ENCODE assay signal across 8 cellular contexts in the genomic region with DNA sequence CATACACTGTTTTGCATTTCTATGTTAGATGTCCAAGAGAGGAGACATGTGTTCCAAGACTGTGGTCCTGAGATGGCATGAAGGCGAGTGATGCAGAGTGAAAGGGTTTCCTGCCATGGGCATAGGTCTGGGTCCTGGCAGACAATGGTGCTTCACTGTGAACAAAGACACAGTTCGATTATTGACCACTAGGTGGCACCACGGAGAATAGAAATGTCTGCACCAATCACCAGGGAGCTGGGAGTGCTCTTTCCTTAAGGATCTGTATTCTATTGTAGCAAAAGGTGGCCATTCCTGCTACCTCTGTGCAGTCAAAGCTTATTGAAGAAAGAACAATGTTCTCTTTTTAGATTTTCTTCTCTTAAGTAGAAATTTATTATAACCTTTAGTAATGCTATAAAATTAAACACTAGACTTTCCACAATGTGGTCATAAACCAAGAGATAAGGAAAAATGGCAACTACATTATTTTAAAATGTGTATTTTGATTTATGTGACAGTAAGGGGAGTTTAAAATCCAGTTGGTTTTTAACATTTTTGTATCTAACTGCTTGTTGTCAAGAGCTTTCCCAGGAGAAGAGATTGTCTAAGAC.
DNase-seq lines count a peak whose midpoint lies in the region; ATAC-seq and TF ChIP-seq lines count a peak whose summit lies in the region.

No MANE protein-coding gene starts in this region.

- no peak overlapping the region for H2BK120ac ChIP-seq in mesendoderm (ENCODE audit: low read depth, low read length)

- H3K23ac ChIP-seq in mesendoderm (ENCODE audit: low read length) = no peak overlapping the region

- peaks cover 0 to 42% of the 10 kb centered on the region in 2 experiments; a peak in 2 of 4 replicates for H3K9me3 ChIP-seq in HCT116 (ENCODE audit: control insufficient read depth in 1 of 2, insufficient read depth in 1 of 2, low read depth in 1 of 2, low read length in 2 of 2)

- H3K27me3 ChIP-seq in HCT116 (ENCODE audit: insufficient read depth, low read length) (no peaks in the 10 kb centered on the region), mesendoderm (ENCODE audit: insufficient read depth, low read length, poor library complexity) (no peaks in the 10 kb centered on the region)

- no peak overlapping the region for H3K27ac ChIP-seq in HCT116 (ENCODE audit: low read depth, low read length)
- no peak overlapping the region for H3K27ac ChIP-seq in mesendoderm (ENCODE audit: low read depth, low read length)

- TF ChIP-seq POLR2A in HCT116 (IDR thresholded peaks at IDR 0.05; ENCODE audit: borderline replicate concordance, extremely low read depth, insufficient read depth, insufficient read length) (no peak), GM18505 (IDR thresholded peaks at IDR 0.05; ENCODE audit: borderline replicate concordance, extremely low read depth, insufficient read depth, insufficient read length) (no peak)

- TF ChIP-seq RAD21 in HCT116 (IDR thresholded peaks at IDR 0.05; ENCODE audit: low read depth) = no peak

- no peak overlapping the region for H4K8ac ChIP-seq in mesendoderm (ENCODE audit: low read depth, low read length)

- H3K56ac ChIP-seq in mesendoderm (ENCODE audit: low read length) = no peak overlapping the region

- no peaks in the 10 kb centered on the region for H4K20me1 ChIP-seq in HCT116 (ENCODE audit: insufficient read depth)

- ATAC-seq in HCT116 (peak; percentile 40; the same call in 1 of the 2 replicates), GM18505 (IDR thresholded peaks at IDR 0.05; ENCODE audit: unreplicated experiment) (no peak), HG02870 (IDR thresholded peaks at IDR 0.05; ENCODE audit: unreplicated experiment) (no peak)

- POLR2A ChIA-PET in HCT116 (lab: Charles Lee) = no interaction called here

- H2BK15ac ChIP-seq in mesendoderm (replicated peaks; ENCODE audit: low read depth) = no peak overlapping the region

- H3K9ac ChIP-seq in HCT116 (ENCODE audit: low read length) = no peak overlapping the region
- H3K9ac ChIP-seq in mesendoderm (ENCODE audit: low read length) = no peak overlapping the region

- H3K79me2 ChIP-seq in HCT116 (ENCODE audit: insufficient read depth, low read length) = no peaks in the 10 kb centered on the region
- no peaks in the 10 kb centered on the region for H3K79me2 ChIP-seq in mesendoderm (ENCODE audit: control insufficient read depth, insufficient read depth, low read length)

- no peaks in the 10 kb centered on the region for H3K9me2 ChIP-seq in HCT116 (ENCODE audit: insufficient read depth)

- intact Hi-C loops in HCT116 (cut with micrococcal nuclease) = no loop called here

- no peaks in the 10 kb centered on the region for H3K36me3 ChIP-seq in HCT116 (ENCODE audit: control insufficient read depth in 1 of 2, insufficient read depth in 2 of 2, low read length in 2 of 2)
- no peaks in the 10 kb centered on the region for H3K36me3 ChIP-seq in mesendoderm (ENCODE audit: control insufficient read depth, insufficient read depth, low read length)

- whole genome bisulfite sequencing in mesendoderm (ENCODE audit: extremely low coverage, insufficient coverage, low lambda C conversion rate) = no CpG with 5 or more reads among the region's 3 CpGs

- no peaks in the 10 kb centered on the region for H3K79me1 ChIP-seq in mesendoderm (ENCODE audit: low read length)

- TF ChIP-seq CTCF in HCT116 (IDR thresholded peaks at IDR 0.05 in 2 of 3, conservative IDR thresholded peaks at IDR 0.05 in 1 of 3; ENCODE audit: borderline replicate concordance in 1 of 3, insufficient read depth in 1 of 3, low read depth in 2 of 3, low read length in 2 of 3) = peak in 2 of 3 experiments; percentile 40 to 55; a peak in 4 of 6 replicates
- TF ChIP-seq CTCF in chondrocyte (IDR thresholded peaks at IDR 0.05) = peak; percentile 81

- no peaks in the 10 kb centered on the region for H3K4me1 ChIP-seq in HCT116 (ENCODE audit: control insufficient read depth in 1 of 2, insufficient read depth in 2 of 2, low read length in 2 of 2)
- H3K4me1 ChIP-seq in mesendoderm (ENCODE audit: control insufficient read depth, low read depth, low read length) = no peaks in the 10 kb centered on the region

- H2BK5ac ChIP-seq in mesendoderm (ENCODE audit: low read length) = no peak overlapping the region

- H3K4me2 ChIP-seq in HCT116 (ENCODE audit: low read length) (no peak overlapping the region), mesendoderm (ENCODE audit: low read length) (no peak overlapping the region)

- H3K18ac ChIP-seq in mesendoderm (ENCODE audit: low read length) = no peak overlapping the region

- no peak overlapping the region for H3K4me3 ChIP-seq in HCT116 (replicated peaks in 1 of 2; ENCODE audit: low read depth in 1 of 2, low read length in 2 of 2)
- no peak overlapping the region for H3K4me3 ChIP-seq in mesendoderm (ENCODE audit: low read length)

- DNase-seq in NCI-H2196 (lab: John Stamatoyannopoulos, UW; ENCODE audit: unreplicated experiment) (peak; percentile 31), NCI-H2196 treated with DMSO at 0.1 percent for 48 hours (lab: John Stamatoyannopoulos, UW; ENCODE audit: unreplicated experiment) (no peak), HCT116 (ENCODE audit: low read depth, low spot score) (peak; percentile 0), NCI-H774 (lab: John Stamatoyannopoulos, UW) (peak; percentile 31), chondrocyte (ENCODE audit: low spot score) (no peak), mesendoderm (peak; percentile 82)

- RAD21 ChIA-PET in HCT116 (lab: Charles Lee; ENCODE audit: low non-redundant PET in 1 of 2, low total read pairs in 2 of 2, uncharacterized antibody in 2 of 2, unreplicated experiment in 2 of 2) = no interaction called here

- no peak overlapping the region for H4K5ac ChIP-seq in mesendoderm (ENCODE audit: low read length)

- H3K4me1 Mint-ChIP-seq in chondrocyte (ENCODE audit: low read depth) = peaks cover 4% of the 10 kb centered on the region

- H3K4ac ChIP-seq in mesendoderm (ENCODE audit: low read depth, low read length) = no peak overlapping the region

- CTCF ChIA-PET in HCT116 (lab: Charles Lee) = no interaction called here

- no TSS peak for BruUV-seq in HCT116 (replicated peaks; lab: Mats Ljungman, UMichigan)

- H3K36me3 Mint-ChIP-seq in chondrocyte (ENCODE audit: low read depth) = no peaks in the 10 kb centered on the region

- no peak overlapping the region for H2AK5ac ChIP-seq in mesendoderm (ENCODE audit: low read length)

- H3K9me3 Mint-ChIP-seq in chondrocyte (ENCODE audit: low read depth) = no peaks in the 10 kb centered on the region

- H3K27me3 Mint-ChIP-seq in chondrocyte (ENCODE audit: low read depth) = no peaks in the 10 kb centered on the region

- no peak overlapping the region for H3K27ac Mint-ChIP-seq in chondrocyte (ENCODE audit: unreplicated experiment)

- H3K4me3 Mint-ChIP-seq in chondrocyte (ENCODE audit: unreplicated experiment) = no peak overlapping the region

- H2AFZ ChIP-seq in HCT116 (ENCODE audit: low read depth, low read length, poor library complexity, severe bottlenecking) = no peak overlapping the region

TF ChIP-seq in HCT116, 20 proteins besides CTCF, POLR2A, EP300 and RAD21 (continues in another document):
- no peak for TF ChIP-seq POLR2AphosphoS5 (IDR thresholded peaks at IDR 0.05; ENCODE audit: low read depth, low read length)
- no peak for TF ChIP-seq ZNF274 (IDR thresholded peaks at IDR 0.05; ENCODE audit: low read depth, low read length)
- TF ChIP-seq REST (IDR thresholded peaks at IDR 0.05; ENCODE audit: low read depth) = no peak
- no peak for TF ChIP-seq CBX3 (IDR thresholded peaks at IDR 0.05; ENCODE audit: low read depth)
- TF ChIP-seq, protein P1, sequence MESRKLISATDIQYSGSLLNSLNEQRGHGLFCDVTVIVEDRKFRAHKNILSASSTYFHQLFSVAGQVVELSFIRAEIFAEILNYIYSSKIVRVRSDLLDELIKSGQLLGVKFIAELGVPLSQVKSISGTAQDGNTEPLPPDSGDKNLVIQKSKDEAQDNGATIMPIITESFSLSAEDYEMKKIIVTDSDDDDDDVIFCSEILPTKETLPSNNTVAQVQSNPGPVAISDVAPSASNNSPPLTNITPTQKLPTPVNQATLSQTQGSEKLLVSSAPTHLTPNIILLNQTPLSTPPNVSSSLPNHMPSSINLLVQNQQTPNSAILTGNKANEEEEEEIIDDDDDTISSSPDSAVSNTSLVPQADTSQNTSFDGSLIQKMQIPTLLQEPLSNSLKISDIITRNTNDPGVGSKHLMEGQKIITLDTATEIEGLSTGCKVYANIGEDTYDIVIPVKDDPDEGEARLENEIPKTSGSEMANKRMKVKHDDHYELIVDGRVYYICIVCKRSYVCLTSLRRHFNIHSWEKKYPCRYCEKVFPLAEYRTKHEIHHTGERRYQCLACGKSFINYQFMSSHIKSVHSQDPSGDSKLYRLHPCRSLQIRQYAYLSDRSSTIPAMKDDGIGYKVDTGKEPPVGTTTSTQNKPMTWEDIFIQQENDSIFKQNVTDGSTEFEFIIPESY (IDR thresholded peaks at IDR 0.05; ENCODE audit: extremely low read depth, insufficient replicate concordance, low read length) = no peak
- TF ChIP-seq JUND (IDR thresholded peaks at IDR 0.05) = no peak
- no peak for TF ChIP-seq SIN3A (IDR thresholded peaks at IDR 0.05; ENCODE audit: low read depth)
- no peak for TF ChIP-seq EGR1 (IDR thresholded peaks at IDR 0.05; ENCODE audit: low read depth)

Comparison
In these comparisons a context has a peak if more than half of its experiments do, and no peak if none do; other contexts are left out.
1. DNase-seq: peak in NCI-H2196 (single experiment), HCT116 (single experiment), NCI-H774 (single experiment) and mesendoderm (single experiment); none in NCI-H2196 treated with DMSO at 0.1 percent for 48 hours (single experiment) and chondrocyte (single experiment).